Comparison of ENCODE assay signal across 8 cellular contexts in genomic region chr9:114662081-114662989, GRCh38. TPM values are rescaled to one million over a fixed set of nuclear protein-coding genes. Genes with fewer than 3 reads are reported as not detected.
DNase-seq lines count a peak whose midpoint lies in the region; ATAC-seq and TF ChIP-seq lines count a peak whose summit lies in the region.

No MANE protein-coding gene starts in this region.

- H3K27me3 ChIP-seq in OCI-LY3 (ENCODE audit: low read depth, low read length) = no peaks in the 10 kb centered on the region
- no peaks in the 10 kb centered on the region for H3K27me3 ChIP-seq in foreskin keratinocyte

- H3K4me1 ChIP-seq in OCI-LY3 (ENCODE audit: low read length) = peaks cover 4% of the 10 kb centered on the region
- H3K4me1 ChIP-seq in foreskin keratinocyte = no peaks in the 10 kb centered on the region

- no peaks in the 10 kb centered on the region for H3K9me3 ChIP-seq in OCI-LY3 (ENCODE audit: insufficient read depth, low read length)

- no peaks in the 10 kb centered on the region for H4K20me1 ChIP-seq in OCI-LY3 (ENCODE audit: insufficient read depth, low read length)

- DNase-seq in SKM-1 treated with dmso at 0.1 percent for 144 hours (lab: John Stamatoyannopoulos, UW; ENCODE audit: unreplicated experiment) (peak; percentile 2), SKM-1 (lab: John Stamatoyannopoulos, UW; ENCODE audit: unreplicated experiment) (no peak), activated T-helper 1 cell treated with Interleukin-2 at 50 U/mL for 16 hours (ENCODE audit: low read depth) (peak; percentile 33), foreskin keratinocyte (no peak), posterior cingulate gyrus (peak in 6 of 10 donors; percentile 20 to 89 (median 58))

- H3K79me2 ChIP-seq in OCI-LY3 (ENCODE audit: low read length) = no peaks in the 10 kb centered on the region

- intact Hi-C loops in posterior cingulate gyrus (cut with DNase I) = loop anchor here (2.0 to 5.0 kb wide), 2 partner anchors 248 to 350 kb away; no protein-coding TSS in a partner anchor

- peak; percentile 56 for ATAC-seq in HG02973 (IDR thresholded peaks at IDR 0.05; ENCODE audit: unreplicated experiment)
- ATAC-seq in foreskin keratinocyte = peak; percentile 72
- no peak for ATAC-seq in HG03025 (IDR thresholded peaks at IDR 0.05; ENCODE audit: low FRiP score, unreplicated experiment)

- no peak overlapping the region for H3K4me2 ChIP-seq in OCI-LY3 (ENCODE audit: low read length)

- H2AFZ ChIP-seq in OCI-LY3 (ENCODE audit: low read depth, low read length) = no peak overlapping the region

- H3K27ac ChIP-seq in OCI-LY3 (ENCODE audit: low read length) (no peak overlapping the region), foreskin keratinocyte (no peak overlapping the region)

- TF ChIP-seq CTCF in OCI-LY3 (IDR thresholded peaks at IDR 0.05; ENCODE audit: low read depth, low read length) (peak; percentile 77), foreskin keratinocyte (conservative IDR thresholded peaks at IDR 0.05) (peak; percentile 85)

- no peak overlapping the region for H3K4me3 ChIP-seq in OCI-LY3 (ENCODE audit: low read length)

- H3K9ac ChIP-seq in OCI-LY3 (ENCODE audit: low read length) = no peak overlapping the region

- H3K36me3 ChIP-seq in OCI-LY3 (replicated peaks; ENCODE audit: low read depth, low read length) = peaks cover 10% of the 10 kb centered on the region

RNA-seq across cellular contexts. Expression of gene TEX53, which starts 4.7 kb away (rescaled TPM):
- not detected in 2 replicates for total RNA-seq in foreskin keratinocyte
- not detected in 2 replicates for polyA plus RNA-seq in foreskin keratinocyte

RNA-seq across cellular contexts. Expression of gene TEX48, which starts 19.7 kb away (rescaled TPM):
- total RNA-seq in foreskin keratinocyte = not detected in 2 replicates
- polyA plus RNA-seq in foreskin keratinocyte = 0.08 TPM in 1 of 2 replicates, not detected in the other

RNA-seq across cellular contexts. Expression of gene TMEM268, which starts 51.2 kb away (rescaled TPM):
- 7.2 and 8.7 TPM in 2 replicates for total RNA-seq in foreskin keratinocyte
- 2.9 and 3.0 TPM in 2 replicates for polyA plus RNA-seq in foreskin keratinocyte

Comparison
In these comparisons a context has a peak if more than half of its experiments do, and no peak if none do; other contexts are left out.
1. DNase-seq: peak in SKM-1 treated with dmso at 0.1 percent for 144 hours (single experiment), activated T-helper 1 cell treated with Interleukin-2 at 50 U/mL for 16 hours (single experiment) and posterior cingulate gyrus (6 of 10); none in SKM-1 (single experiment) and foreskin keratinocyte (0 of 2).